In the genomic region with DNA sequence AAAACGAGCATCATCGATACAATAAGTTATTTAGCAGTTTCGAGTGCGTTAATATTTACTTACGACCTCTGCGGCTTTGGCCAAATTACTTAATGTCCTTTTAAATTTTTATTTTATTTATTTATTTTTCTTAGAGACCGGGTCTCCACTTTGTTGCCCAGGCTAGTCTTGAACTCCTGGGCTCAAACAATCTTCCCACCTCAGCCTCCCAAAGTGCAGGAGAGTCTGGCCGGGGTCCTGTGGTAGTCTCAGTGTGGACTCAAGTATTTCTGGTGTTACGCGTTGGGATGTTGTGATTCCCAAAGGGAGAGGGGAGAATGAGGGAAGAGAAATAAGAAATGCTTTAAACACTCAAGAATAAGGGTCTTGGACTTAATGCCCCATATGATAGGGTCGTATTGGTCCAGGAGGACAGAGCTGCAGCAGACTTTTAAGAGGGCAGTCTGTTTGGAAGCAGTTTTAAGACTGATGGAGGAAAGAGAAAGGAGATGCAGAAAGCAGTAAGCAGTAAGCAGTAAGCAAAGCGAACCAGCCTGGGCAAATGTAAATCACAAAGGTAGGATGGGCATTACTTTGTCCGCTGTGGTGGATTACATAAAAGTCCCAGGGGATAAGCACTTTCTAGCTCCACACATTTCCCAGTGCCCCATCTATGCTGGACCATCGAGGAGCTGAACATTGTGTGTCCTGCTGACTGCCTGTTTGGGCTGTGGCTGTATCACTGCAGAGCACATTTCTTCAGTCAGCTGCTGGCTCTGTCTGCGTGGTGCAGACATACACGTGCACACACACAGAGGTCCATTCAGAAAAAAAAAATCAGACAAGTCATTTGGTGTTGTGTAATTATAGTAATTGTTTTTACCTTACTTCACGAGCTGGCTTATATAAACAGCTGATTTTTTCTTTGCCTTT, we compare ENCODE assay signal across 8 cellular contexts. TPM values are rescaled to one million over a fixed set of nuclear protein-coding genes. Genes with fewer than 3 reads are reported as not detected.
DNase-seq lines count a peak whose midpoint lies in the region; ATAC-seq and TF ChIP-seq lines count a peak whose summit lies in the region.

No MANE protein-coding gene starts in this region.

- no peaks in the 10 kb centered on the region for H3K9me2 ChIP-seq in SK-N-SH

- H3K4me3 ChIP-seq in SK-N-SH (ENCODE audit: low read depth in 2 of 2, low read length in 1 of 2), result peak overlapping the region; percentile 57 to 61

- no peak for TF ChIP-seq EP300 in SK-N-SH (IDR thresholded peaks at IDR 0.05; ENCODE audit: borderline replicate concordance in 1 of 2, low read depth in 1 of 2, low read length in 1 of 2)

- DNase-seq in SK-N-SH, result peak; percentile 33
- peak; percentile 47 for DNase-seq in Right ventricle myocardium superior
- DNase-seq in posterior cingulate gyrus, result peak in 6 of 10 donors; percentile 9 to 84 (median 32)

- 33% methylated on average over 17 of the region's 17 CpGs for WGBS in SK-N-SH (ENCODE audit: low lambda C conversion rate)

- peak overlapping the region; percentile 87 for H3K4me2 ChIP-seq in SK-N-SH

- H3K9me3 ChIP-seq in ES-I3 (ENCODE audit: control insufficient read depth, insufficient read depth, low read length), result no peaks in the 10 kb centered on the region
- H3K9me3 ChIP-seq in SK-N-SH, result no peaks in the 10 kb centered on the region

- TF ChIP-seq CTCF in SK-N-SH (IDR thresholded peaks at IDR 0.05), result no peak

- no peaks in the 10 kb centered on the region for H3K79me2 ChIP-seq in SK-N-SH (ENCODE audit: insufficient read depth)

- CTCF ChIA-PET in SK-N-SH (lab: Yijun Ruan, JAX), result interaction anchor here (0.9 to 2.0 kb wide), 8 partner anchors 16 to 486 kb away, joined by 3 to 6 read pairs (median 4); no protein-coding TSS in a partner anchor

- H3K27ac ChIP-seq in SK-N-SH (ENCODE audit: low read depth in 2 of 2, low read length in 1 of 2), result no peak overlapping the region; a peak in 1 of 4 replicates

- ATAC-seq in Right ventricle myocardium superior (ENCODE audit: poor library complexity) (peak; percentile 59), HG02885 (IDR thresholded peaks at IDR 0.05; ENCODE audit: poor library complexity, unreplicated experiment) (no peak), HG03521 (IDR thresholded peaks at IDR 0.05; ENCODE audit: unreplicated experiment) (no peak), GM21576 (IDR thresholded peaks at IDR 0.05; ENCODE audit: unreplicated experiment) (no peak), GM19023 (IDR thresholded peaks at IDR 0.05; ENCODE audit: unreplicated experiment) (no peak)

- H4K20me1 ChIP-seq in SK-N-SH (ENCODE audit: insufficient read depth), result no peaks in the 10 kb centered on the region

- POLR2A ChIA-PET in SK-N-SH (lab: Yijun Ruan, JAX), result no interaction called here

- H3K36me3 ChIP-seq in ES-I3 (ENCODE audit: insufficient read depth, low read length) (no peaks in the 10 kb centered on the region), SK-N-SH (replicated peaks in 1 of 2; ENCODE audit: control insufficient read depth in 1 of 2, insufficient read depth in 2 of 2, low read length in 1 of 2) (no peaks in the 10 kb centered on the region)

- 0 out of 2 replicates have a peak overlapping the region, but pooled peaks have one; percentile 91 for H2AFZ ChIP-seq in SK-N-SH (ENCODE audit: low read depth)

- TF ChIP-seq RAD21 in SK-N-SH (IDR thresholded peaks at IDR 0.05; ENCODE audit: low read length), result no peak

- intact Hi-C loops in Right ventricle myocardium superior (cut with DNase I), result loop anchor here (10.0 kb wide), 1 partner anchor 59 kb away; no protein-coding TSS in a partner anchor
- intact Hi-C loops in posterior cingulate gyrus (cut with DNase I), result loop anchor here (10.0 kb wide), 2 partner anchors 59 to 61 kb away; a partner anchor contains a TSS

- no peaks in the 10 kb centered on the region for H3F3A ChIP-seq in SK-N-SH (replicated peaks; ENCODE audit: insufficient read depth)

- peak overlapping the region; percentile 79 for H3K9ac ChIP-seq in ES-I3 (ENCODE audit: low read depth, low read length)
- no peak overlapping the region for H3K9ac ChIP-seq in SK-N-SH

- peaks cover 37% of the 10 kb centered on the region; the same call in 1 of the 2 replicates for H3K27me3 ChIP-seq in SK-N-SH (ENCODE audit: insufficient read depth)

- H3K4me1 ChIP-seq in ES-I3 (ENCODE audit: insufficient read depth, low read length) (no peaks in the 10 kb centered on the region), SK-N-SH (ENCODE audit: control insufficient read depth in 1 of 2, insufficient read depth in 2 of 2, low read depth in 1 of 2, low read length in 1 of 2) (peaks cover 0 to 8% of the 10 kb centered on the region in 2 experiments; a peak in 1 of 4 replicates)

TF ChIP-seq in SK-N-SH, 30 proteins besides CTCF, POLR2A, EP300 and RAD21:
- TF ChIP-seq MEF2A (IDR thresholded peaks at IDR 0.05; ENCODE audit: borderline replicate concordance, low read depth), result no peak
- TF ChIP-seq, protein P1, sequence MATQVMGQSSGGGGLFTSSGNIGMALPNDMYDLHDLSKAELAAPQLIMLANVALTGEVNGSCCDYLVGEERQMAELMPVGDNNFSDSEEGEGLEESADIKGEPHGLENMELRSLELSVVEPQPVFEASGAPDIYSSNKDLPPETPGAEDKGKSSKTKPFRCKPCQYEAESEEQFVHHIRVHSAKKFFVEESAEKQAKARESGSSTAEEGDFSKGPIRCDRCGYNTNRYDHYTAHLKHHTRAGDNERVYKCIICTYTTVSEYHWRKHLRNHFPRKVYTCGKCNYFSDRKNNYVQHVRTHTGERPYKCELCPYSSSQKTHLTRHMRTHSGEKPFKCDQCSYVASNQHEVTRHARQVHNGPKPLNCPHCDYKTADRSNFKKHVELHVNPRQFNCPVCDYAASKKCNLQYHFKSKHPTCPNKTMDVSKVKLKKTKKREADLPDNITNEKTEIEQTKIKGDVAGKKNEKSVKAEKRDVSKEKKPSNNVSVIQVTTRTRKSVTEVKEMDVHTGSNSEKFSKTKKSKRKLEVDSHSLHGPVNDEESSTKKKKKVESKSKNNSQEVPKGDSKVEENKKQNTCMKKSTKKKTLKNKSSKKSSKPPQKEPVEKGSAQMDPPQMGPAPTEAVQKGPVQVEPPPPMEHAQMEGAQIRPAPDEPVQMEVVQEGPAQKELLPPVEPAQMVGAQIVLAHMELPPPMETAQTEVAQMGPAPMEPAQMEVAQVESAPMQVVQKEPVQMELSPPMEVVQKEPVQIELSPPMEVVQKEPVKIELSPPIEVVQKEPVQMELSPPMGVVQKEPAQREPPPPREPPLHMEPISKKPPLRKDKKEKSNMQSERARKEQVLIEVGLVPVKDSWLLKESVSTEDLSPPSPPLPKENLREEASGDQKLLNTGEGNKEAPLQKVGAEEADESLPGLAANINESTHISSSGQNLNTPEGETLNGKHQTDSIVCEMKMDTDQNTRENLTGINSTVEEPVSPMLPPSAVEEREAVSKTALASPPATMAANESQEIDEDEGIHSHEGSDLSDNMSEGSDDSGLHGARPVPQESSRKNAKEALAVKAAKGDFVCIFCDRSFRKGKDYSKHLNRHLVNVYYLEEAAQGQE (IDR thresholded peaks at IDR 0.05; ENCODE audit: low read depth, low read length), result no peak
- TF ChIP-seq FOXM1 (IDR thresholded peaks at IDR 0.05; ENCODE audit: low read depth), result no peak
- no peak for TF ChIP-seq SMC3 (IDR thresholded peaks at IDR 0.05; ENCODE audit: low read depth, low read length)
- TF ChIP-seq, protein P2, sequence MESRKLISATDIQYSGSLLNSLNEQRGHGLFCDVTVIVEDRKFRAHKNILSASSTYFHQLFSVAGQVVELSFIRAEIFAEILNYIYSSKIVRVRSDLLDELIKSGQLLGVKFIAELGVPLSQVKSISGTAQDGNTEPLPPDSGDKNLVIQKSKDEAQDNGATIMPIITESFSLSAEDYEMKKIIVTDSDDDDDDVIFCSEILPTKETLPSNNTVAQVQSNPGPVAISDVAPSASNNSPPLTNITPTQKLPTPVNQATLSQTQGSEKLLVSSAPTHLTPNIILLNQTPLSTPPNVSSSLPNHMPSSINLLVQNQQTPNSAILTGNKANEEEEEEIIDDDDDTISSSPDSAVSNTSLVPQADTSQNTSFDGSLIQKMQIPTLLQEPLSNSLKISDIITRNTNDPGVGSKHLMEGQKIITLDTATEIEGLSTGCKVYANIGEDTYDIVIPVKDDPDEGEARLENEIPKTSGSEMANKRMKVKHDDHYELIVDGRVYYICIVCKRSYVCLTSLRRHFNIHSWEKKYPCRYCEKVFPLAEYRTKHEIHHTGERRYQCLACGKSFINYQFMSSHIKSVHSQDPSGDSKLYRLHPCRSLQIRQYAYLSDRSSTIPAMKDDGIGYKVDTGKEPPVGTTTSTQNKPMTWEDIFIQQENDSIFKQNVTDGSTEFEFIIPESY (IDR thresholded peaks at IDR 0.05; ENCODE audit: borderline replicate concordance, low read depth), result no peak

RNA-seq across cellular contexts. Expression of a gene that starts 0.8 kb away (rescaled TPM):
- 0.08 and 0.58 TPM in 2 replicates for polyA plus RNA-seq in SK-N-SH (2012; rRNA removed)
- 0.17 and 0.24 TPM in 2 replicates for polyA plus RNA-seq in SK-N-SH (2012; cell fraction: cytosol; rRNA removed)
- 0.23 and 0.47 TPM in 2 replicates for polyA plus RNA-seq in SK-N-SH (2012; cell fraction: nucleus; rRNA removed)
- total RNA-seq in Right ventricle myocardium superior, result 208 TPM
